Comparison of ENCODE assay signal across 8 cellular contexts in genomic region chr6:150857062-150857905, GRCh38. TPM values are rescaled to one million over a fixed set of nuclear protein-coding genes. Genes with fewer than 3 reads are reported as not detected.
DNase-seq lines count a peak whose midpoint lies in the region; ATAC-seq and TF ChIP-seq lines count a peak whose summit lies in the region.

No MANE protein-coding gene starts in this region.

- POLR2A ChIA-PET in activated CD8-positive, alpha-beta T cell treated with anti-CD3 and anti-CD28 coated beads, Interleukin-2, amount 10 ng/mL, durations not matched to agents 7 days and 5 days (lab: Charles Lee) = no interaction called here

- H4K20me1 ChIP-seq in GM23248 (ENCODE audit: insufficient read depth) = no peaks in the 10 kb centered on the region

- no peak for TF ChIP-seq CTCF in esophagus muscularis mucosa (IDR thresholded peaks at IDR 0.05)

- peaks cover 32% of the 10 kb centered on the region for H3K79me2 ChIP-seq in GM23248 (ENCODE audit: insufficient read depth)

- H3K36me3 ChIP-seq in GM23248 (ENCODE audit: low read depth) = no peaks in the 10 kb centered on the region
- no peaks in the 10 kb centered on the region for H3K36me3 ChIP-seq in esophagus muscularis mucosa

- TF ChIP-seq POLR2A in esophagus muscularis mucosa (IDR thresholded peaks at IDR 0.05; ENCODE audit: low read depth) = no peak

- no peak for ATAC-seq in activated CD8-positive, alpha-beta T cell treated with anti-CD3 and anti-CD28 coated beads, Interleukin-2, amount 10 ng/mL, durations not matched to agents 7 days and 5 days
- no peak for ATAC-seq in GM18870 (IDR thresholded peaks at IDR 0.05; ENCODE audit: unreplicated experiment)

- intact Hi-C loops in esophagus muscularis mucosa (cut with DNase I) = no loop called here

- CTCF ChIA-PET in activated CD8-positive, alpha-beta T cell treated with anti-CD3 and anti-CD28 coated beads, Interleukin-2, amount 10 ng/mL, durations not matched to agents 7 days and 5 days (lab: Charles Lee) = interaction anchor here (1.6 kb wide), 1 partner anchor 9 kb away, joined by 4 read pairs; the partner anchor contains the start of gene MTHFD1L

- H3K4me3 Mint-ChIP-seq in activated CD8-positive, alpha-beta T cell treated with anti-CD3 and anti-CD28 coated beads, Interleukin-2, amount 10 ng/mL, durations not matched to agents 7 days and 5 days = no peak overlapping the region

- no peaks in the 10 kb centered on the region for H3K36me3 Mint-ChIP-seq in activated CD8-positive, alpha-beta T cell treated with anti-CD3 and anti-CD28 coated beads, Interleukin-2, amount 10 ng/mL, durations not matched to agents 7 days and 5 days (ENCODE audit: low read depth)

- H3K9me3 ChIP-seq in GM23248 (ENCODE audit: low read depth) (no peaks in the 10 kb centered on the region), esophagus muscularis mucosa (no peaks in the 10 kb centered on the region)

- H3K27me3 Mint-ChIP-seq in activated CD8-positive, alpha-beta T cell treated with anti-CD3 and anti-CD28 coated beads, Interleukin-2, amount 10 ng/mL, durations not matched to agents 7 days and 5 days (ENCODE audit: low read depth) = peaks cover 17% of the 10 kb centered on the region

- H3K27ac ChIP-seq in GM23248 = peak overlapping the region; percentile 100
- H3K27ac ChIP-seq in esophagus muscularis mucosa (replicated peaks in 1 of 4) = peak overlapping the region; percentile 49 to 76 (median 62)

- H3K4me3 ChIP-seq in GM23248 (peak overlapping the region; percentile 56), esophagus muscularis mucosa (no peak overlapping the region)

- no peak for TF ChIP-seq EP300 in esophagus muscularis mucosa (IDR thresholded peaks at IDR 0.05)

- no peaks in the 10 kb centered on the region for H3K9me3 Mint-ChIP-seq in activated CD8-positive, alpha-beta T cell treated with anti-CD3 and anti-CD28 coated beads, Interleukin-2, amount 10 ng/mL, durations not matched to agents 7 days and 5 days (ENCODE audit: insufficient read depth)

- H3F3A ChIP-seq in GM23248 (ENCODE audit: insufficient read depth) = peaks cover 33% of the 10 kb centered on the region

- in situ Hi-C loops in GM23248 (cut with MboI) = no loop called here

- H3K4me1 ChIP-seq in GM23248 (ENCODE audit: insufficient read depth) (peaks cover 36% of the 10 kb centered on the region), esophagus muscularis mucosa (peaks cover 0 to 22% (median 18%) of the 10 kb centered on the region in 4 donors)

- peaks cover 20% of the 10 kb centered on the region for H3K4me1 Mint-ChIP-seq in activated CD8-positive, alpha-beta T cell treated with anti-CD3 and anti-CD28 coated beads, Interleukin-2, amount 10 ng/mL, durations not matched to agents 7 days and 5 days (ENCODE audit: low read depth)

- H3K9ac ChIP-seq in GM23248 = peak overlapping the region; percentile 88

- WGBS in GM23248 (ENCODE audit: low coverage in 1 of 2, low lambda C conversion rate in 2 of 2, missing lambda C conversion rate in 2 of 2), 2 experiments = 12 to 18% methylated on average over 5 of the region's 5 CpGs
- 21% methylated on average over 5 of the region's 5 CpGs for whole genome bisulfite sequencing in esophagus muscularis mucosa

- H2AFZ ChIP-seq in GM23248 = peak overlapping the region; percentile 37

- peak overlapping the region; percentile 81 for H3K4me2 ChIP-seq in GM23248 (ENCODE audit: unreplicated experiment)

- no peak overlapping the region for H3K27ac Mint-ChIP-seq in activated CD8-positive, alpha-beta T cell treated with anti-CD3 and anti-CD28 coated beads, Interleukin-2, amount 10 ng/mL, durations not matched to agents 7 days and 5 days

- DNase-seq in GM23248 (peak; percentile 95), RKO (ENCODE audit: low spot score) (peak; percentile 51), esophagus muscularis mucosa (ENCODE audit: extremely low spot score) (no peak), pons (ENCODE audit: low spot score) (peak; percentile 38), DMS153 treated with DMSO at 0.1 percent for 48 hours (lab: John Stamatoyannopoulos, UW; ENCODE audit: unreplicated experiment) (no peak), SK-N-DZ (ENCODE audit: low spot score) (no peak)
- DNase-seq in activated CD8-positive, alpha-beta T cell treated with anti-CD3 and anti-CD28 coated beads, Interleukin-2, amount 10 ng/mL, durations not matched to agents 7 days and 5 days = no peak

- H3K27me3 ChIP-seq in GM23248 (replicated peaks; ENCODE audit: insufficient read depth) (no peaks in the 10 kb centered on the region), esophagus muscularis mucosa (no peaks in the 10 kb centered on the region)

- no peaks in the 10 kb centered on the region for H3K9me2 ChIP-seq in GM23248 (ENCODE audit: insufficient read depth)

RNA-seq across cellular contexts. Expression of gene MTHFD1L, which starts 8.2 kb away (rescaled TPM):
- 57.6 and 68.7 TPM in 2 replicates for total RNA-seq in GM23248 (2014; rRNA removed; shearing (Covaris generic))
- 96.8 and 99.6 TPM in 2 replicates for polyA plus RNA-seq in GM23248 (2016; fragmentation: Nextera tagmentation; extraction: Ambion mirVana)
- 1 to 10 TPM; 2.5 to 7.1 (median 4.2) TPM for total RNA-seq in esophagus muscularis mucosa
- total RNA-seq in activated CD8-positive, alpha-beta T cell treated with anti-CD3 and anti-CD28 coated beads, Interleukin-2, amount 10 ng/mL, durations not matched to agents 7 days and 5 days = 10 to 100 TPM; 59.7 to 62.3 TPM
- polyA plus RNA-seq in SK-N-DZ (2014; cell fraction: cytosol; rRNA removed) = 29.4 and 30.7 TPM in 2 replicates
- polyA plus RNA-seq in SK-N-DZ (2014; cell fraction: nucleus; rRNA removed) = 16.4 and 17.8 TPM in 2 replicates

Comparison
In these comparisons a context has a peak if more than half of its experiments do, and no peak if none do; other contexts are left out.
1. DNase-seq: peak in GM23248 (single experiment), RKO (single experiment) and pons (single experiment); none in esophagus muscularis mucosa (single experiment), activated CD8-positive, alpha-beta T cell treated with anti-CD3 and anti-CD28 coated beads, Interleukin-2, amount 10 ng/mL, durations not matched to agents 7 days and 5 days (single experiment), DMS153 treated with DMSO at 0.1 percent for 48 hours (single experiment) and SK-N-DZ (single experiment).